In genomic region chr10:70558871-70559810, GRCh38 we compare ENCODE assay signal across 1 cellular context.
TF ChIP-seq lines count a peak whose summit lies in the region.

No MANE protein-coding gene starts in this region.

TF ChIP-seq in K562, 482 proteins besides CTCF, POLR2A, EP300 and RAD21 (continued from another document and continues in another):
- TF ChIP-seq AFF4 (CRISPR knock-in tag; IDR thresholded peaks at IDR 0.05): no peak
- no peak for TF ChIP-seq USF2 (CRISPR knock-in tag; IDR thresholded peaks at IDR 0.05)
- TF ChIP-seq HMGXB4 (CRISPR knock-in tag; IDR thresholded peaks at IDR 0.05): peak; percentile 67; the same call in 1 of the 2 replicates
- TF ChIP-seq, protein P1, sequence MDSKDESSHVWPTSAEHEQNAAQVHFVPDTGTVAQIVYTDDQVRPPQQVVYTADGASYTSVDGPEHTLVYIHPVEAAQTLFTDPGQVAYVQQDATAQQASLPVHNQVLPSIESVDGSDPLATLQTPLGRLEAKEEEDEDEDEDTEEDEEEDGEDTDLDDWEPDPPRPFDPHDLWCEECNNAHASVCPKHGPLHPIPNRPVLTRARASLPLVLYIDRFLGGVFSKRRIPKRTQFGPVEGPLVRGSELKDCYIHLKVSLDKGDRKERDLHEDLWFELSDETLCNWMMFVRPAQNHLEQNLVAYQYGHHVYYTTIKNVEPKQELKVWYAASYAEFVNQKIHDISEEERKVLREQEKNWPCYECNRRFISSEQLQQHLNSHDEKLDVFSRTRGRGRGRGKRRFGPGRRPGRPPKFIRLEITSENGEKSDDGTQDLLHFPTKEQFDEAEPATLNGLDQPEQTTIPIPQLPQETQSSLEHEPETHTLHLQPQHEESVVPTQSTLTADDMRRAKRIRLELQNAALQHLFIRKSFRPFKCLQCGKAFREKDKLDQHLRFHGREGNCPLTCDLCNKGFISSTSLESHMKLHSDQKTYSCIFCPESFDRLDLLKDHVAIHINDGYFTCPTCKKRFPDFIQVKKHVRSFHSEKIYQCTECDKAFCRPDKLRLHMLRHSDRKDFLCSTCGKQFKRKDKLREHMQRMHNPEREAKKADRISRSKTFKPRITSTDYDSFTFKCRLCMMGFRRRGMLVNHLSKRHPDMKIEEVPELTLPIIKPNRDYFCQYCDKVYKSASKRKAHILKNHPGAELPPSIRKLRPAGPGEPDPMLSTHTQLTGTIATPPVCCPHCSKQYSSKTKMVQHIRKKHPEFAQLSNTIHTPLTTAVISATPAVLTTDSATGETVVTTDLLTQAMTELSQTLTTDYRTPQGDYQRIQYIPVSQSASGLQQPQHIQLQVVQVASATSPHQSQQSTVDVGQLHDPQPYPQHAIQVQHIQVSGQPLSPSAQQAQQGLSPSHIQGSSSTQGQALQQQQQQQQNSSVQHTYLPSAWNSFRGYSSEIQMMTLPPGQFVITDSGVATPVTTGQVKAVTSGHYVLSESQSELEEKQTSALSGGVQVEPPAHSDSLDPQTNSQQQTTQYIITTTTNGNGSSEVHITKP (IDR thresholded peaks at IDR 0.05; ENCODE audit: partially characterized antibody): peak; percentile 31
- TF ChIP-seq ZKSCAN3 (CRISPR knock-in tag; IDR thresholded peaks at IDR 0.05): no peak
- TF ChIP-seq MAFK (IDR thresholded peaks at IDR 0.05; ENCODE audit: low read length): peak; percentile 59
- TF ChIP-seq ATF7 (IDR thresholded peaks at IDR 0.05): peak; percentile 85
- TF ChIP-seq JUNB (CRISPR knock-in tag; conservative IDR thresholded peaks at IDR 0.05): no peak
- no peak for TF ChIP-seq HOXB6 (CRISPR knock-in tag; IDR thresholded peaks at IDR 0.05; ENCODE audit: borderline replicate concordance)
- TF ChIP-seq, protein P2, sequence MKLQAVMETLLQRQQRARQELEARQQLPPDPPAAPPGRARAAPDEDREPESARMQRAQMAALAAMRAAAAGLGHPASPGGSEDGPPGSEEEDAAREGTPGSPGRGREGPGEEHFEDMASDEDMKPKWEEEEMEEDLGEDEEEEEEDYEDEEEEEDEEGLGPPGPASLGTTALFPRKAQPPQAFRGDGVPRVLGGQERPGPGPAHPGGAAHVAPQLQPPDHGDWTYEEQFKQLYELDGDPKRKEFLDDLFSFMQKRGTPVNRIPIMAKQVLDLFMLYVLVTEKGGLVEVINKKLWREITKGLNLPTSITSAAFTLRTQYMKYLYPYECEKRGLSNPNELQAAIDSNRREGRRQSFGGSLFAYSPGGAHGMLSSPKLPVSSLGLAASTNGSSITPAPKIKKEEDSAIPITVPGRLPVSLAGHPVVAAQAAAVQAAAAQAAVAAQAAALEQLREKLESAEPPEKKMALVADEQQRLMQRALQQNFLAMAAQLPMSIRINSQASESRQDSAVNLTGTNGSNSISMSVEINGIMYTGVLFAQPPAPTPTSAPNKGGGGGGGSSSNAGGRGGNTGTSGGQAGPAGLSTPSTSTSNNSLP (IDR thresholded peaks at IDR 0.05; ENCODE audit: borderline replicate concordance, low read depth, low read length): 0 out of 2 replicates have a peak, but pooled peaks have one; percentile 40
- peak; percentile 79 for TF ChIP-seq ZEB2 (IDR thresholded peaks at IDR 0.05)
- TF ChIP-seq ZNF79 (CRISPR knock-in tag; IDR thresholded peaks at IDR 0.05; ENCODE audit: low read depth): no peak
- no peak for TF ChIP-seq RERE (CRISPR knock-in tag; IDR thresholded peaks at IDR 0.05; ENCODE audit: borderline replicate concordance)
- TF ChIP-seq, protein P3, sequence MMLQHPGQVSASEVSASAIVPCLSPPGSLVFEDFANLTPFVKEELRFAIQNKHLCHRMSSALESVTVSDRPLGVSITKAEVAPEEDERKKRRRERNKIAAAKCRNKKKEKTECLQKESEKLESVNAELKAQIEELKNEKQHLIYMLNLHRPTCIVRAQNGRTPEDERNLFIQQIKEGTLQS (IDR thresholded peaks at IDR 0.05): peak; percentile 78
- TF ChIP-seq, protein P3 (CRISPR knock-in tag; conservative IDR thresholded peaks at IDR 0.05): peak; percentile 38
- 0 out of 2 replicates have a peak, but pooled peaks have one; percentile 55 for TF ChIP-seq ZBTB17 (CRISPR knock-in tag; IDR thresholded peaks at IDR 0.05)
- 0 out of 2 replicates have a peak, but pooled peaks have one; percentile 12 for TF ChIP-seq ZNF589 (CRISPR knock-in tag; IDR thresholded peaks at IDR 0.05; ENCODE audit: low read depth)
- peak; percentile 25; the same call in 1 of the 2 replicates for TF ChIP-seq KLF6 (CRISPR knock-in tag; IDR thresholded peaks at IDR 0.05; ENCODE audit: borderline replicate concordance)
- TF ChIP-seq, protein P4, sequence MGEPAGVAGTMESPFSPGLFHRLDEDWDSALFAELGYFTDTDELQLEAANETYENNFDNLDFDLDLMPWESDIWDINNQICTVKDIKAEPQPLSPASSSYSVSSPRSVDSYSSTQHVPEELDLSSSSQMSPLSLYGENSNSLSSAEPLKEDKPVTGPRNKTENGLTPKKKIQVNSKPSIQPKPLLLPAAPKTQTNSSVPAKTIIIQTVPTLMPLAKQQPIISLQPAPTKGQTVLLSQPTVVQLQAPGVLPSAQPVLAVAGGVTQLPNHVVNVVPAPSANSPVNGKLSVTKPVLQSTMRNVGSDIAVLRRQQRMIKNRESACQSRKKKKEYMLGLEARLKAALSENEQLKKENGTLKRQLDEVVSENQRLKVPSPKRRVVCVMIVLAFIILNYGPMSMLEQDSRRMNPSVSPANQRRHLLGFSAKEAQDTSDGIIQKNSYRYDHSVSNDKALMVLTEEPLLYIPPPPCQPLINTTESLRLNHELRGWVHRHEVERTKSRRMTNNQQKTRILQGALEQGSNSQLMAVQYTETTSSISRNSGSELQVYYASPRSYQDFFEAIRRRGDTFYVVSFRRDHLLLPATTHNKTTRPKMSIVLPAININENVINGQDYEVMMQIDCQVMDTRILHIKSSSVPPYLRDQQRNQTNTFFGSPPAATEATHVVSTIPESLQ (CRISPR knock-in tag; IDR thresholded peaks at IDR 0.05): peak; percentile 60; the same call in 1 of the 2 replicates
- TF ChIP-seq PML (IDR thresholded peaks at IDR 0.05; ENCODE audit: low read length): peak; percentile 72
- no peak for TF ChIP-seq FOXJ3 (CRISPR knock-in tag; IDR thresholded peaks at IDR 0.05)
- no peak for TF ChIP-seq NFYB (IDR thresholded peaks at IDR 0.05; ENCODE audit: extremely low read depth, insufficient read length)
- no peak for TF ChIP-seq MECOM (CRISPR knock-in tag; IDR thresholded peaks at IDR 0.05)
